Comparison of ENCODE assay signal across 9 cellular contexts in the genomic region with DNA sequence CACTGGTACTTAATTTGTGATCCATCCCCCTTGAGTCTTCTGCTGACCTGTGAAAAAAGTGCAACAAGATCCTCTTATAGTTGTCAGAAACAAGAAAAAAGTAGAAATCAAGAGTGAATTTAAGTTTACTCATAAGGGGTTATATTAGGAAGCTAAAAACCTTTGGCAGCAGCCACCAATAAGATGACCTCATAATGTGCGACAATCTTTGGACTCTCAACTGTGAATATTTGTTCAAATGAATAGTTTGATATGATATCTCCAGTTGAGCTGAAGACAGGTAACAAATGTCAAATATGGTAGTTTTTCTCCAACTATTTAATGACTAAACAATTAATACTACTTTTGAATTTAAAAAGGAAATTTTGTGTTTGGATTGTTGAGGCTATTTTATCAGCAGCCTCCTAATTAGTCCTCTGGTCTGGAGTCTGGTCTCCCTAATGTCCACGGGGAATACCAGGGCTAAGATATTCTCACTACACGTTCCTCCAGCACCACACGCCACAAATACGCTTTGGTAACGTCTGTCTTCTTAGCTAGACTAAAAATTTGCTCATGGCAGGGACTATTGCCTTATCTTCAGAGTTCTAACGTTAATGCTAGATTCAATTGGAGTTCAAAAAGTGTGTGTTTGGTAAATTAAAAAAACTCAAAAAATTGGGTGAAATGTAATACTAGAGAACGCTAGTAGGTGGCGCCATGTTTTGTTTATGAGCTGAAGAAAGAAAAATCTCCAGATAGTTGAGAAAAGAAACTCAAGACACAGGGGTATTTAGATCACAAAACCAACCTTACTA. TPM values are rescaled to one million over a fixed set of nuclear protein-coding genes. Genes with fewer than 3 reads are reported as not detected.
DNase-seq lines count a peak whose midpoint lies in the region; ATAC-seq, FAIRE-seq and TF ChIP-seq lines count a peak whose summit lies in the region.
"Had no signal": no experiment of that assay in that cellular context is flagged by ENCODE, and none has a peak within 500 bp of the region (broad histone marks: within the 10 kb centered on the region; RNA-seq: fewer than 3 reads in every experiment).

No MANE protein-coding gene starts in this region.

- TF ChIP-seq POLR2A in GM12878 (IDR thresholded peaks at IDR 0.05; ENCODE audit: low read depth, low read length) = no peak

- H3K9me3 ChIP-seq in GM12878 (replicated peaks; ENCODE audit: control insufficient read depth, insufficient read depth, low read length) = no peaks in the 10 kb centered on the region

- H3K79me2 ChIP-seq in KMS-11 (ENCODE audit: insufficient read depth, low read depth) (no peaks in the 10 kb centered on the region), GM12878 (ENCODE audit: control insufficient read depth, insufficient read depth, low read length) (no peaks in the 10 kb centered on the region)

- CTCF ChIA-PET in GM12878 (lab: Yijun Ruan, JAX) = interaction anchor here (0.6 to 5.2 kb wide), 26 partner anchors 9 to 507 kb away, joined by 3 to 126 read pairs (median 6); partner anchors contain the start of gene PDX1

- H2AFZ ChIP-seq in KMS-11 (ENCODE audit: low read depth) = no peak overlapping the region
- no peak overlapping the region for H2AFZ ChIP-seq in GM12878 (ENCODE audit: control insufficient read depth, low read depth, low read length)

- intact Hi-C loops in GM12878 (cut with micrococcal nuclease; ENCODE audit: unreplicated experiment) = loop anchor here (2.0 kb wide), 1 partner anchor 86 kb away; no protein-coding TSS in a partner anchor

- TF ChIP-seq EP300 in GM12878 (IDR thresholded peaks at IDR 0.05; ENCODE audit: borderline replicate concordance in 1 of 2, control insufficient read depth in 1 of 2, low read depth in 2 of 2, low read length in 2 of 2) = no peak

- peak; percentile 25 for DNase-seq in DMS114 treated with DMSO at 0.1 percent for 48 hours (lab: John Stamatoyannopoulos, UW; ENCODE audit: unreplicated experiment)
- no peak for DNase-seq in GM12878 (ENCODE audit: low read depth, low spot score)
- DNase-seq in myocyte (ENCODE audit: low read depth) = peak; percentile 14
- no peak for DNase-seq in ureter (ENCODE audit: low spot score)
- DNase-seq in ecto neural progenitor cell (ENCODE audit: low spot score) = no peak
- DNase-seq: NCI-H2227 treated with DMSO at 0.1 percent for 48 hours had no signal

- H3K4me3 ChIP-seq in KMS-11 (IDR thresholded peaks at IDR 0.05; ENCODE audit: insufficient read depth, low read depth, low read length) (no peak overlapping the region), GM12878 (no peak overlapping the region)

- WGBS in GM12878 (ENCODE audit: insufficient coverage, insufficient replicate concordance, low lambda C conversion rate, missing lambda C conversion rate) = 6% methylated on average over 9 of the region's 9 CpGs

- no TSS peak for BruUV-seq in GM12878 (replicated peaks; lab: Mats Ljungman, UMichigan)

- in situ Hi-C loops in GM12878 (cut with MboI) = no loop called here

- no peaks in the 10 kb centered on the region for H3K4me1 ChIP-seq in KMS-11 (ENCODE audit: low read depth, poor library complexity, severe bottlenecking)
- no peaks in the 10 kb centered on the region for H3K4me1 ChIP-seq in GM12878 (ENCODE audit: control insufficient read depth, insufficient read depth, low read length)

- TF ChIP-seq CTCF in KMS-11 (conservative IDR thresholded peaks at IDR 0.05; ENCODE audit: low read depth, low read length) (peak; percentile 68), GM12878 (IDR thresholded peaks at IDR 0.05 in 2 of 3, conservative IDR thresholded peaks at IDR 0.05 in 1 of 3; ENCODE audit: control insufficient read depth in 2 of 3, extremely low read depth in 1 of 3, insufficient read depth in 1 of 3, low read depth in 3 of 3, low read length in 3 of 3) (peak; percentile 43 to 55 (median 48); a peak in 5 of 6 replicates)

- H3K9ac ChIP-seq in KMS-11 = no peak overlapping the region
- no peak overlapping the region for H3K9ac ChIP-seq in GM12878 (ENCODE audit: control insufficient read depth, insufficient read depth, low read length)

- no peak overlapping the region for H3K27ac ChIP-seq in KMS-11
- no peak overlapping the region for H3K27ac ChIP-seq in GM12878 (ENCODE audit: control insufficient read depth, insufficient read depth)

- no peak overlapping the region for H3K4me2 ChIP-seq in KMS-11
- H3K4me2 ChIP-seq in GM12878 (ENCODE audit: control insufficient read depth, insufficient read depth) = no peak overlapping the region

- no peaks in the 10 kb centered on the region for H3K27me3 ChIP-seq in KMS-11 (ENCODE audit: insufficient read depth, low read depth)
- H3K27me3 ChIP-seq in GM12878 (replicated peaks in 1 of 2; ENCODE audit: control insufficient read depth in 2 of 2, insufficient read depth in 2 of 2, low read length in 1 of 2) = no peaks in the 10 kb centered on the region; a peak in 1 of 4 replicates

- SMC1A ChIA-PET in GM12878 (lab: Charles Lee; ENCODE audit: uncharacterized antibody, unreplicated experiment) = interaction anchor here (0.6 to 3.0 kb wide), 13 partner anchors 10 to 115 kb away, joined by 3 to 43 read pairs (median 4); no protein-coding TSS in a partner anchor

- RAD21 ChIA-PET in GM12878 (lab: Charles Lee; ENCODE audit: unreplicated experiment) = interaction anchor here (1.0 to 5.6 kb wide), 8 partner anchors 39 to 116 kb away, joined by 3 to 74 read pairs (median 5); no protein-coding TSS in a partner anchor

- TF ChIP-seq RAD21 in GM12878 (IDR thresholded peaks at IDR 0.05; ENCODE audit: insufficient read depth, low read depth, low read length) = peak; percentile 50

- ATAC-seq in GM12878 (peak; percentile 19; the same call in 1 of the 3 replicates), GM18861 (IDR thresholded peaks at IDR 0.05; ENCODE audit: unreplicated experiment) (no peak), GM21381 (IDR thresholded peaks at IDR 0.05; ENCODE audit: unreplicated experiment) (no peak)

- H3K36me3 ChIP-seq in KMS-11 (ENCODE audit: insufficient read depth) (no peaks in the 10 kb centered on the region), GM12878 (ENCODE audit: control insufficient read depth in 2 of 2, insufficient read depth in 2 of 2, low read length in 1 of 2) (no peaks in the 10 kb centered on the region)

- H4K20me1 ChIP-seq in KMS-11 (ENCODE audit: insufficient read depth) (no peaks in the 10 kb centered on the region), GM12878 (ENCODE audit: control insufficient read depth, insufficient read depth) (no peaks in the 10 kb centered on the region)

- no peak for FAIRE-seq in GM12878 (lab: Jason Lieb, UNC)

- POLR2A ChIA-PET in GM12878 (lab: Charles Lee) = interaction anchor here (0.5 kb wide), 1 partner anchor 272 kb away, joined by 3 read pairs; no protein-coding TSS in a partner anchor

TF ChIP-seq in GM12878, 131 proteins besides CTCF, POLR2A, EP300 and RAD21:
- TF ChIP-seq, protein P1, sequence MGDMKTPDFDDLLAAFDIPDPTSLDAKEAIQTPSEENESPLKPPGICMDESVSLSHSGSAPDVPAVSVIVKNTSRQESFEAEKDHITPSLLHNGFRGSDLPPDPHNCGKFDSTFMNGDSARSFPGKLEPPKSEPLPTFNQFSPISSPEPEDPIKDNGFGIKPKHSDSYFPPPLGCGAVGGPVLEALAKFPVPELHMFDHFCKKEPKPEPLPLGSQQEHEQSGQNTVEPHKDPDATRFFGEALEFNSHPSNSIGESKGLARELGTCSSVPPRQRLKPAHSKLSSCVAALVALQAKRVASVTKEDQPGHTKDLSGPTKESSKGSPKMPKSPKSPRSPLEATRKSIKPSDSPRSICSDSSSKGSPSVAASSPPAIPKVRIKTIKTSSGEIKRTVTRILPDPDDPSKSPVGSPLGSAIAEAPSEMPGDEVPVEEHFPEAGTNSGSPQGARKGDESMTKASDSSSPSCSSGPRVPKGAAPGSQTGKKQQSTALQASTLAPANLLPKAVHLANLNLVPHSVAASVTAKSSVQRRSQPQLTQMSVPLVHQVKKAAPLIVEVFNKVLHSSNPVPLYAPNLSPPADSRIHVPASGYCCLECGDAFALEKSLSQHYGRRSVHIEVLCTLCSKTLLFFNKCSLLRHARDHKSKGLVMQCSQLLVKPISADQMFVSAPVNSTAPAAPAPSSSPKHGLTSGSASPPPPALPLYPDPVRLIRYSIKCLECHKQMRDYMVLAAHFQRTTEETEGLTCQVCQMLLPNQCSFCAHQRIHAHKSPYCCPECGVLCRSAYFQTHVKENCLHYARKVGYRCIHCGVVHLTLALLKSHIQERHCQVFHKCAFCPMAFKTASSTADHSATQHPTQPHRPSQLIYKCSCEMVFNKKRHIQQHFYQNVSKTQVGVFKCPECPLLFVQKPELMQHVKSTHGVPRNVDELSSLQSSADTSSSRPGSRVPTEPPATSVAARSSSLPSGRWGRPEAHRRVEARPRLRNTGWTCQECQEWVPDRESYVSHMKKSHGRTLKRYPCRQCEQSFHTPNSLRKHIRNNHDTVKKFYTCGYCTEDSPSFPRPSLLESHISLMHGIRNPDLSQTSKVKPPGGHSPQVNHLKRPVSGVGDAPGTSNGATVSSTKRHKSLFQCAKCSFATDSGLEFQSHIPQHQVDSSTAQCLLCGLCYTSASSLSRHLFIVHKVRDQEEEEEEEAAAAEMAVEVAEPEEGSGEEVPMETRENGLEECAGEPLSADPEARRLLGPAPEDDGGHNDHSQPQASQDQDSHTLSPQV (IDR thresholded peaks at IDR 0.05) = no peak
- peak; percentile 60; the same call in 1 of the 2 replicates for TF ChIP-seq SMC3 (IDR thresholded peaks at IDR 0.05; ENCODE audit: borderline replicate concordance, low read length)

RNA-seq across cellular contexts. Expression of gene PDX1, which starts 51.0 kb away (rescaled TPM):
- total RNA-seq in GM12878 (2013; cell fraction: nucleolus; rRNA removed) = not detected in 2 replicates
- not detected in 2 replicates for total RNA-seq in GM12878 (2014; rRNA removed)
- total RNA-seq in GM12878 (2014; rRNA removed; fragmentation: Illumina TruSeq; extraction: Trizol) = not detected in 2 replicates
- total RNA-seq in GM12878 (2021) = not detected in 2 replicates
- not detected for polyA plus RNA-seq in GM12878 (2011; ENCODE audit: low read depth)
- 0.03 and 0.09 TPM in 2 replicates for polyA plus RNA-seq in GM12878 (2011; rRNA removed)
- polyA plus RNA-seq in GM12878 (2011; cell fraction: cytosol; rRNA removed) = 0.03 TPM in 1 of 2 replicates, not detected in the other
- 0.07 TPM in 1 of 2 replicates, not detected in the other for polyA plus RNA-seq in GM12878 (2011; cell fraction: nucleus; rRNA removed)
- polyA plus RNA-seq in GM12878 (2012) = 0.06 and 0.08 TPM in 2 replicates
- not detected in 2 replicates for polyA plus RNA-seq in GM12878 (2014; fragmentation: Illumina TruSeq; extraction: Trizol)
- under 1 TPM in 1 of 2 experiments, not detected in 1; 0.02 TPM for polyA plus RNA-seq in GM12878 (2014; fragmentation: Nextera tagmentation; extraction: Ambion mirVana)
- not detected in 2 replicates for polyA plus RNA-seq in GM12878 (2014; rRNA removed)
- polyA plus RNA-seq in GM12878 (2016; fragmentation: Nextera tagmentation; extraction: Ambion mirVana) = not detected
- not detected in 2 replicates for polyA minus RNA-seq in GM12878 (2011; rRNA and poly(A)+ RNA removed)
- not detected in 2 replicates for polyA minus RNA-seq in GM12878 (2011; cell fraction: cytosol; rRNA and poly(A)+ RNA removed)
- not detected in 2 replicates for polyA minus RNA-seq in GM12878 (2011; cell fraction: nucleus; rRNA and poly(A)+ RNA removed)
- not detected in 2 replicates for total RNA-seq in myocyte
- polyA plus RNA-seq in myocyte (2012) = not detected
- total RNA-seq in ureter = not detected

Comparison
In these comparisons a context has a peak if more than half of its experiments do, and no peak if none do; other contexts are left out.
1. DNase-seq: peak in DMS114 treated with DMSO at 0.1 percent for 48 hours (single experiment) and myocyte (single experiment); none in GM12878 (single experiment), ureter (single experiment) and ecto neural progenitor cell (single experiment).